In genomic region chr16:74771656-74772315, GRCh38 we compare ENCODE assay signal across 2 cellular contexts.
TF ChIP-seq lines count a peak whose summit lies in the region.

No MANE protein-coding gene starts in this region.

TF ChIP-seq in HepG2, 621 proteins besides CTCF, POLR2A, EP300 and RAD21 (continued from another document):
- TF ChIP-seq ZNF670 (CRISPR knock-in tag; IDR thresholded peaks at IDR 0.05; ENCODE audit: borderline replicate concordance) (no peak), CAMTA2 (CRISPR knock-in tag; IDR thresholded peaks at IDR 0.05; ENCODE audit: borderline replicate concordance) (no peak), HDAC1 (CRISPR knock-in tag; IDR thresholded peaks at IDR 0.05) (no peak)
- TF ChIP-seq, protein P1, sequence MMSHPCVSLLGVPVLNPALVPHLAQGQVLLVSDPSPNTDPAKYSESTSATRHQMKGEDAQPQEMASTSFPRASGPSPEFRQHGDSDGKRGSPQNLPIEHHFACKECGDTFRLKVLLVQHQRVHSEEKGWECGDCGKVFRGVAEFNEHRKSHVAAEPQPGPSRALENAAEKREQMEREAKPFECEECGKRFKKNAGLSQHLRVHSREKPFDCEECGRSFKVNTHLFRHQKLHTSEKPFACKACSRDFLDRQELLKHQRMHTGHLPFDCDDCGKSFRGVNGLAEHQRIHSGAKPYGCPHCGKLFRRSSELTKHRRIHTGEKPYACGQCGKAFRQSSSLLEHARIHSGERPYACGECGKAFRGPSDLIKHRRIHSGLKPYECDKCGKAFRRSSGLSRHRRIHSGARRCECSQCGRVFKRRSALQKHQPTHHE (CRISPR knock-in tag; IDR thresholded peaks at IDR 0.05; ENCODE audit: borderline replicate concordance) = no peak

TF ChIP-seq in GM23338, 12 proteins besides CTCF, POLR2A, EP300 and RAD21 (continued from another document):
- TF ChIP-seq ZNF462 (CRISPR knock-in tag; IDR thresholded peaks at IDR 0.05) (no peak), STAT1 (IDR thresholded peaks at IDR 0.05; ENCODE audit: unreplicated experiment) (no peak), ZNF331 (CRISPR knock-in tag; IDR thresholded peaks at IDR 0.05; ENCODE audit: low read depth) (no peak), JUNB (IDR thresholded peaks at IDR 0.05; ENCODE audit: unreplicated experiment) (no peak), ZNF114 (CRISPR knock-in tag; IDR thresholded peaks at IDR 0.05) (no peak)
- TF ChIP-seq, protein P2, sequence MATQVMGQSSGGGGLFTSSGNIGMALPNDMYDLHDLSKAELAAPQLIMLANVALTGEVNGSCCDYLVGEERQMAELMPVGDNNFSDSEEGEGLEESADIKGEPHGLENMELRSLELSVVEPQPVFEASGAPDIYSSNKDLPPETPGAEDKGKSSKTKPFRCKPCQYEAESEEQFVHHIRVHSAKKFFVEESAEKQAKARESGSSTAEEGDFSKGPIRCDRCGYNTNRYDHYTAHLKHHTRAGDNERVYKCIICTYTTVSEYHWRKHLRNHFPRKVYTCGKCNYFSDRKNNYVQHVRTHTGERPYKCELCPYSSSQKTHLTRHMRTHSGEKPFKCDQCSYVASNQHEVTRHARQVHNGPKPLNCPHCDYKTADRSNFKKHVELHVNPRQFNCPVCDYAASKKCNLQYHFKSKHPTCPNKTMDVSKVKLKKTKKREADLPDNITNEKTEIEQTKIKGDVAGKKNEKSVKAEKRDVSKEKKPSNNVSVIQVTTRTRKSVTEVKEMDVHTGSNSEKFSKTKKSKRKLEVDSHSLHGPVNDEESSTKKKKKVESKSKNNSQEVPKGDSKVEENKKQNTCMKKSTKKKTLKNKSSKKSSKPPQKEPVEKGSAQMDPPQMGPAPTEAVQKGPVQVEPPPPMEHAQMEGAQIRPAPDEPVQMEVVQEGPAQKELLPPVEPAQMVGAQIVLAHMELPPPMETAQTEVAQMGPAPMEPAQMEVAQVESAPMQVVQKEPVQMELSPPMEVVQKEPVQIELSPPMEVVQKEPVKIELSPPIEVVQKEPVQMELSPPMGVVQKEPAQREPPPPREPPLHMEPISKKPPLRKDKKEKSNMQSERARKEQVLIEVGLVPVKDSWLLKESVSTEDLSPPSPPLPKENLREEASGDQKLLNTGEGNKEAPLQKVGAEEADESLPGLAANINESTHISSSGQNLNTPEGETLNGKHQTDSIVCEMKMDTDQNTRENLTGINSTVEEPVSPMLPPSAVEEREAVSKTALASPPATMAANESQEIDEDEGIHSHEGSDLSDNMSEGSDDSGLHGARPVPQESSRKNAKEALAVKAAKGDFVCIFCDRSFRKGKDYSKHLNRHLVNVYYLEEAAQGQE (IDR thresholded peaks at IDR 0.05; ENCODE audit: unreplicated experiment) = no peak
